22 cellular contexts compared by ENCODE assay signal in genomic region chr3:168239287-168239686, GRCh38.
A peak's percentile ranks its signal among the peaks of the same experiment; 100 is the strongest.
DNase-seq lines count a peak whose midpoint lies in the region; ATAC-seq, FAIRE-seq and TF ChIP-seq lines count a peak whose summit lies in the region.
"Had no signal": no experiment of that assay in that cellular context is flagged by ENCODE, and none has a peak within 500 bp of the region (broad histone marks: within the 10 kb centered on the region; RNA-seq: fewer than 3 reads in every experiment).

No MANE protein-coding gene starts in this region.

- no peak overlapping the region for H3K4me3 Mint-ChIP-seq in activated naive CD4-positive, alpha-beta T cell treated with anti-CD3 and anti-CD28 coated beads for 36 hours
- H3K4me3 Mint-ChIP-seq: B cell; CD4-positive, CD25-positive, alpha-beta regulatory T cell; CD8-positive, alpha-beta memory T cell; IgD-negative memory B cell had no signal

- TF ChIP-seq EP300 in K562 (IDR thresholded peaks at IDR 0.05; ENCODE audit: low read length), result no peak

- CTCF ChIA-PET in activated naive CD4-positive, alpha-beta T cell treated with anti-CD3 and anti-CD28 coated beads for 36 hours (lab: Charles Lee), result no interaction called here
- CTCF ChIA-PET in K562 (lab: Yijun Ruan, JAX; ENCODE audit: low intra/inter-chr PET ratio), result no interaction called here

- FAIRE-seq in K562 (lab: Jason Lieb, UNC), result no peak
- FAIRE-seq: GM12892, GM18507, HepG2, HTR-8/SVneo had no signal

- intact Hi-C loops in activated naive CD4-positive, alpha-beta T cell treated with anti-CD3 and anti-CD28 coated beads for 36 hours (cut with micrococcal nuclease), result no loop called here
- intact Hi-C loops in K562 (cut with micrococcal nuclease), result no loop called here

- no peaks in the 10 kb centered on the region for H3K4me1 ChIP-seq in K562 (replicated peaks in 1 of 2; ENCODE audit: control insufficient read depth in 2 of 2, insufficient read depth in 2 of 2, low read length in 2 of 2)
- H3K4me1 ChIP-seq: HAP-1 had no signal

- 0% methylated on average over 1 of the region's 1 CpG for WGBS in K562 (ENCODE audit: insufficient coverage, low coverage, missing lambda C conversion rate)

- BruUV-seq in K562 (replicated peaks; lab: Mats Ljungman, UMichigan), result no TSS peak

- in situ Hi-C loops in K562 (cut with MboI), result no loop called here

- no peak overlapping the region for H3K9ac ChIP-seq in K562 (ENCODE audit: insufficient read depth in 1 of 2, low read depth in 2 of 2, low read length in 2 of 2)
- H3K9ac ChIP-seq: BLaER1 treated with 17β-estradiol and CSF1 and Interleukin-3, amounts not matched to agents 10 nM and 100 nM; GM23248 had no signal

- H3K79me2 ChIP-seq in K562 (ENCODE audit: control insufficient read depth, insufficient read depth, low read length), result no peaks in the 10 kb centered on the region

- POLR2A ChIA-PET in K562 (lab: Yijun Ruan, JAX), result no interaction called here

- no peak overlapping the region for H3K4me3 ChIP-seq in K562
- H3K4me3 ChIP-seq: BLaER1 treated with 17β-estradiol and CSF1 and Interleukin-3, amounts not matched to agents 10 nM and 100 nM; GM23248; HAP-1 had no signal

- H4K20me1 ChIP-seq in K562 (replicated peaks; ENCODE audit: control insufficient read depth, insufficient read depth, low read length), result no peaks in the 10 kb centered on the region
- H4K20me1 ChIP-seq: BLaER1 treated with 17β-estradiol and CSF1 and Interleukin-3, amounts not matched to agents 10 nM and 100 nM had no signal

- no peak overlapping the region for H3K4me2 ChIP-seq in K562 (ENCODE audit: insufficient read depth, low read length)

- H2AFZ ChIP-seq in K562 (ENCODE audit: low read depth, low read length), result no peak overlapping the region
- H2AFZ ChIP-seq: GM23248 had no signal

- peaks cover 1% of the 10 kb centered on the region for H3K27me3 Mint-ChIP-seq in activated naive CD4-positive, alpha-beta T cell treated with anti-CD3 and anti-CD28 coated beads for 36 hours (ENCODE audit: low read depth)
- H3K27me3 Mint-ChIP-seq: CD8-positive, alpha-beta memory T cell; IgD-negative memory B cell had no signal

- H3K9me3 Mint-ChIP-seq in activated naive CD4-positive, alpha-beta T cell treated with anti-CD3 and anti-CD28 coated beads for 36 hours, result no peaks in the 10 kb centered on the region

- no peak for ATAC-seq in K562
- ATAC-seq: HepG2 had no signal

- no peak for DNase-seq in activated naive CD4-positive, alpha-beta T cell treated with anti-CD3 and anti-CD28 coated beads for 36 hours
- DNase-seq in activated naive CD4-positive, alpha-beta T cell treated with Interleukin-2 at 50 U/mL for 16 hours, result no peak
- DNase-seq in NCI-H69 (lab: John Stamatoyannopoulos, UW) (peak; percentile 21), K562 (ENCODE audit: extremely low read depth in 1 of 4, low spot score in 3 of 4) (no peak), cortex of kidney (lab: John Stamatoyannopoulos, UW) (no peak)
- DNase-seq in stimulated activated naive CD4-positive, alpha-beta T cell treated with Interleukin-2 at 50 U/mL for 16 hours (lab: John Stamatoyannopoulos, UW), result no peak
- DNase-seq: CD4-positive, CD25-positive, alpha-beta regulatory T cell; CD8-positive, alpha-beta memory T cell; COR-L47; DMS 273 treated with DMSO at 0.1 percent for 48 hours; DMS53; DND-41; EL; GM23248 had no signal

- no peak for TF ChIP-seq CTCF in K562 (IDR thresholded peaks at IDR 0.05 in 2 of 3, conservative IDR thresholded peaks at IDR 0.05 in 1 of 3; ENCODE audit: insufficient read depth in 2 of 3, low read depth in 1 of 3, low read length in 3 of 3)

- no peak overlapping the region for H3K27ac ChIP-seq in K562 (ENCODE audit: extremely low read depth, low read depth, low read length)
- H3K27ac ChIP-seq: BLaER1 treated with 17β-estradiol and CSF1 and Interleukin-3, amounts not matched to agents 10 nM and 100 nM; GM23248 had no signal

- TF ChIP-seq POLR2A in K562 (conservative IDR thresholded peaks at IDR 0.05), result no peak

- no peak for TF ChIP-seq RAD21 in K562 (CRISPR knock-in tag; conservative IDR thresholded peaks at IDR 0.05 in 1 of 2, IDR thresholded peaks at IDR 0.05 in 1 of 2)

- no peaks in the 10 kb centered on the region for H3K9me3 ChIP-seq in K562 (replicated peaks; ENCODE audit: control insufficient read depth, insufficient read depth, low read depth, low read length)
- H3K9me3 ChIP-seq: HAP-1 had no signal

- no peaks in the 10 kb centered on the region for H3K36me3 ChIP-seq in K562 (ENCODE audit: control insufficient read depth, insufficient read depth, low read length)
- H3K36me3 ChIP-seq: BLaER1 treated with 17β-estradiol and CSF1 and Interleukin-3, amounts not matched to agents 10 nM and 100 nM; HAP-1 had no signal

- H3K4me1 Mint-ChIP-seq in activated naive CD4-positive, alpha-beta T cell treated with anti-CD3 and anti-CD28 coated beads for 36 hours (ENCODE audit: low read depth), result no peaks in the 10 kb centered on the region
- H3K4me1 Mint-ChIP-seq: B cell; CD4-positive, CD25-positive, alpha-beta regulatory T cell; CD8-positive, alpha-beta memory T cell; IgD-negative memory B cell had no signal

- no peaks in the 10 kb centered on the region for H3K36me3 Mint-ChIP-seq in activated naive CD4-positive, alpha-beta T cell treated with anti-CD3 and anti-CD28 coated beads for 36 hours (ENCODE audit: low read depth)
- H3K36me3 Mint-ChIP-seq: CD4-positive, CD25-positive, alpha-beta regulatory T cell; CD8-positive, alpha-beta memory T cell; IgD-negative memory B cell had no signal

- H3K9me1 ChIP-seq in K562 (ENCODE audit: control insufficient read depth, insufficient read depth, low read length), result no peaks in the 10 kb centered on the region

- H3K27ac Mint-ChIP-seq in activated naive CD4-positive, alpha-beta T cell treated with anti-CD3 and anti-CD28 coated beads for 36 hours, result peak overlapping the region; percentile 32
- H3K27ac Mint-ChIP-seq: B cell; CD4-positive, CD25-positive, alpha-beta regulatory T cell; CD8-positive, alpha-beta memory T cell; IgD-negative memory B cell had no signal

- no peaks in the 10 kb centered on the region for H3K27me3 ChIP-seq in K562 (ENCODE audit: control insufficient read depth in 2 of 2, insufficient read depth in 2 of 2, low read length in 2 of 2)
- H3K27me3 ChIP-seq: BLaER1 treated with 17β-estradiol and CSF1 and Interleukin-3, amounts not matched to agents 10 nM and 100 nM had no signal

TF ChIP-seq in K562, 482 proteins besides CTCF, POLR2A, EP300 and RAD21:
- TF ChIP-seq SPI1 (IDR thresholded peaks at IDR 0.05; ENCODE audit: borderline replicate concordance, low read depth, low read length) (peak; percentile 83), LARP7 (IDR thresholded peaks at IDR 0.05) (no peak)
